In the genomic region with DNA sequence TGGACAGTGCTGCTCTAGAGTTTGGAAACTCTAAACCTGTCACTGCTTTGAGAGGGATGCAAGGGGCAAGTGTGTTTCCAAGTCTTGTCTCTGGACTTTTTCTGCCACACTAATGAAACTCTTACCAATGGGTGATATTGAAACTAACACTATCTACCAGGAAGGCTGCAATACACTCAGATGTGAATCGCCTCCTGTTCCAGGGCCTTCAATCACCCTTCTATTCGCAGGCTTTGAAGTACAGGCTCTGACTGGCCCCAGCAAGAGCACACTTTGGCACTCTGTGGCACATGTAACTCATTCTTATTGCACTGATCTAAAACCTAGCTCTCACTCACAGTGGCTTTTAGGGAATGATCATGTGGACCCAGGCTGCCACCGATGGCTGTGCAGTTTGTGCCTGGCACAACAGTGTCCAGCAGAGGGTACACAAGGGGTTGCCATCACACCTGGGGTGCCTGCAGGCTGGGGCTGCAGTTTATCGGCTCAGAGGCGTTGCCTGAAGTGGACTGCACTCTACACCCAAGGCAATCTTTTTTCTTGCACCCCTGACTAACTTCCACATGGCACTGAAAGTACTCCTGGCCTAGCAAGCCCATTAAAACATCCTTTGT, we compare ENCODE assay signal across 11 cellular contexts.
A peak's percentile ranks its signal among the peaks of the same experiment; 100 is the strongest.
DNase-seq lines count a peak whose midpoint lies in the region; ATAC-seq and TF ChIP-seq lines count a peak whose summit lies in the region.
"Had no signal": no experiment of that assay in that cellular context is flagged by ENCODE, and none has a peak within 500 bp of the region (broad histone marks: within the 10 kb centered on the region; RNA-seq: fewer than 3 reads in every experiment).

No MANE protein-coding gene starts in this region.

- peaks cover 3% of the 10 kb centered on the region; the same call in 1 of the 2 replicates for H3K36me3 ChIP-seq in BE2C
- H3K36me3 ChIP-seq: gastrocnemius medialis, transverse colon had no signal

- no peaks in the 10 kb centered on the region for H3K9me3 ChIP-seq in BE2C
- H3K9me3 ChIP-seq: gastrocnemius medialis, transverse colon had no signal

- no peaks in the 10 kb centered on the region for H3K27me3 Mint-ChIP-seq in naive thymus-derived CD8-positive, alpha-beta T cell

- no peaks in the 10 kb centered on the region for H3K27me3 ChIP-seq in BE2C
- H3K27me3 ChIP-seq: gastrocnemius medialis, transverse colon had no signal

- ATAC-seq in naive thymus-derived CD8-positive, alpha-beta T cell, result no peak
- ATAC-seq in GM21576 (IDR thresholded peaks at IDR 0.05; ENCODE audit: unreplicated experiment), result no peak

- peaks cover 0 to 4% (median 0%) of the 10 kb centered on the region in 9 donors for H3K9me3 Mint-ChIP-seq in naive thymus-derived CD8-positive, alpha-beta T cell

- DNase-seq in BE2C (no peak), COLO668 (lab: John Stamatoyannopoulos, UW; ENCODE audit: unreplicated experiment) (peak; percentile 59), epithelial cell of esophagus (ENCODE audit: low read depth) (peak; percentile 56), medulla oblongata (ENCODE audit: extremely low spot score) (peak; percentile 54), NCI-H2029 (lab: John Stamatoyannopoulos, UW) (no peak), HK-2 (ENCODE audit: unreplicated experiment) (no peak)
- no peak for DNase-seq in naive thymus-derived CD8-positive, alpha-beta T cell
- DNase-seq: amniotic stem cell, gastrocnemius medialis, transverse colon had no signal

- POLR2A ChIA-PET in naive thymus-derived CD8-positive, alpha-beta T cell (lab: Charles Lee), result no interaction called here

- H3K4me3 ChIP-seq in BE2C (ENCODE audit: low read depth, low read length) (no peak overlapping the region), epithelial cell of esophagus (ENCODE audit: low read length) (no peak overlapping the region)
- H3K4me3 ChIP-seq: gastrocnemius medialis, transverse colon had no signal

- peaks cover 3 to 14% (median 6%) of the 10 kb centered on the region in 4 donors for H3K4me1 Mint-ChIP-seq in naive thymus-derived CD8-positive, alpha-beta T cell

- TF ChIP-seq CTCF in BE2C (IDR thresholded peaks at IDR 0.05; ENCODE audit: low read depth, low read length), result peak; percentile 27
- peak; percentile 14 for TF ChIP-seq CTCF in epithelial cell of esophagus (IDR thresholded peaks at IDR 0.05; ENCODE audit: insufficient read depth, low read depth, low read length, missing control alignments)

- H3K36me3 Mint-ChIP-seq in naive thymus-derived CD8-positive, alpha-beta T cell, result peaks cover 4 to 6% (median 5%) of the 10 kb centered on the region in 3 donors

- H3K4me3 Mint-ChIP-seq in naive thymus-derived CD8-positive, alpha-beta T cell, result no peak overlapping the region

- H3K27ac Mint-ChIP-seq in naive thymus-derived CD8-positive, alpha-beta T cell, result no peak overlapping the region

- H3K4me1 ChIP-seq in BE2C, result peaks cover 13% of the 10 kb centered on the region

Comparison
In these comparisons a context has a peak if more than half of its experiments do, and no peak if none do; other contexts are left out.
1. DNase-seq: peak in COLO668 (single experiment), epithelial cell of esophagus (single experiment) and medulla oblongata (single experiment); none in BE2C (single experiment), NCI-H2029 (single experiment), naive thymus-derived CD8-positive, alpha-beta T cell (0 of 10) and HK-2 (single experiment).